9 cellular contexts compared by ENCODE assay signal in genomic region chr9:36135791-36136276, GRCh38. TPM values are rescaled to one million over a fixed set of nuclear protein-coding genes. Genes with fewer than 3 reads are reported as not detected.
DNase-seq lines count a peak whose midpoint lies in the region; ATAC-seq and TF ChIP-seq lines count a peak whose summit lies in the region.
"Had no signal": no experiment of that assay in that cellular context is flagged by ENCODE, and none has a peak within 500 bp of the region (broad histone marks: within the 10 kb centered on the region; RNA-seq: fewer than 3 reads in every experiment).

No MANE protein-coding gene starts in this region.

- DNase-seq in T-helper 1 cell (no peak), adipocyte (ENCODE audit: low read depth) (no peak), left lung (no peak), substantia nigra (lab: John Stamatoyannopoulos, UW) (no peak), NCI-H2081 treated with DMSO at 0.1 percent for 48 hours (lab: John Stamatoyannopoulos, UW) (no peak), kidney glomerular epithelial cell (lab: John Stamatoyannopoulos, UW) (no peak), HPDE6-E6E7 (ENCODE audit: extremely low spot score) (no peak)

- H3K9me3 Mint-ChIP-seq in T-helper 1 cell treated with Interleukin-12 subunit alpha and Interleukin-12 subunit beta and Interleukin-4 antibody, amounts not matched to agents 30 μg/mL and 1 μg/mL, for 36 hours: no peaks in the 10 kb centered on the region

- peak overlapping the region in 1 of 2 donors; percentile 80 for H3K27ac ChIP-seq in left lung
- H3K27ac ChIP-seq in substantia nigra (ENCODE audit: low read depth, low read length, poor library complexity, severe bottlenecking): peak overlapping the region; percentile 69
- H3K27ac ChIP-seq: 22Rv1 had no signal

- H3K4me1 ChIP-seq in adipocyte (ENCODE audit: control insufficient read depth, insufficient read depth, low read length) (peaks cover 61% of the 10 kb centered on the region), left lung (peaks cover 9 to 51% of the 10 kb centered on the region in 2 donors)

- peaks cover 37% of the 10 kb centered on the region for H3K4me1 Mint-ChIP-seq in T-helper 1 cell treated with Interleukin-12 subunit alpha and Interleukin-12 subunit beta and Interleukin-4 antibody, amounts not matched to agents 30 μg/mL and 1 μg/mL, for 36 hours (ENCODE audit: low read depth)

- intact Hi-C loops in left lung (cut with DNase I): no loop called here

- H3K9ac ChIP-seq in adipocyte (ENCODE audit: low read length): peak overlapping the region; percentile 93

- TF ChIP-seq CTCF in left lung (IDR thresholded peaks at IDR 0.05): no peak

- peak overlapping the region; percentile 82 for H3K27ac Mint-ChIP-seq in T-helper 1 cell treated with Interleukin-12 subunit alpha and Interleukin-12 subunit beta and Interleukin-4 antibody, amounts not matched to agents 30 μg/mL and 1 μg/mL, for 36 hours

- H3K27me3 ChIP-seq in adipocyte (replicated peaks; ENCODE audit: control insufficient read depth, insufficient read depth, low read length): no peaks in the 10 kb centered on the region
- H3K27me3 ChIP-seq in left lung: peaks cover 0 to 13% of the 10 kb centered on the region in 2 donors

- H3K4me3 Mint-ChIP-seq in T-helper 1 cell treated with Interleukin-12 subunit alpha and Interleukin-12 subunit beta and Interleukin-4 antibody, amounts not matched to agents 30 μg/mL and 1 μg/mL, for 36 hours: peak overlapping the region; percentile 74

- H3K27me3 Mint-ChIP-seq in T-helper 1 cell treated with Interleukin-12 subunit alpha and Interleukin-12 subunit beta and Interleukin-4 antibody, amounts not matched to agents 30 μg/mL and 1 μg/mL, for 36 hours (ENCODE audit: low read depth): peaks cover 36% of the 10 kb centered on the region

- H3K9me3 ChIP-seq in adipocyte (ENCODE audit: control insufficient read depth, low read length) (no peaks in the 10 kb centered on the region), left lung (no peaks in the 10 kb centered on the region)

- H3K4me3 ChIP-seq in adipocyte (ENCODE audit: low read length) (peak overlapping the region; percentile 96), left lung (peak overlapping the region; percentile 58 to 71)

- no peak for ATAC-seq in left lung

- H3K36me3 ChIP-seq in adipocyte (ENCODE audit: control insufficient read depth, insufficient read depth, low read length, severe bottlenecking) (peaks cover 2% of the 10 kb centered on the region), left lung (no peaks in the 10 kb centered on the region)

- peaks cover 14% of the 10 kb centered on the region for H3K36me3 Mint-ChIP-seq in T-helper 1 cell treated with Interleukin-12 subunit alpha and Interleukin-12 subunit beta and Interleukin-4 antibody, amounts not matched to agents 30 μg/mL and 1 μg/mL, for 36 hours (ENCODE audit: low read depth)

RNA-seq across cellular contexts. Expression of gene GLIPR2, which starts 0.7 kb away (rescaled TPM):
- 10 to 100 TPM; 47.7 to 94.5 TPM for total RNA-seq in left lung

RNA-seq across cellular contexts. Expression of gene CCIN, which starts 33.4 kb away (rescaled TPM):
- total RNA-seq in left lung: 1 to 10 TPM in 1 of 2 donors, under 1 TPM in 1; 0.67 to 1.5 TPM

RNA-seq across cellular contexts. Expression of gene CLTA, which starts 54.9 kb away (rescaled TPM):
- 100 to 1,000 TPM; 199 to 219 TPM for total RNA-seq in left lung
